8 cellular contexts compared by ENCODE assay signal in the genomic region with DNA sequence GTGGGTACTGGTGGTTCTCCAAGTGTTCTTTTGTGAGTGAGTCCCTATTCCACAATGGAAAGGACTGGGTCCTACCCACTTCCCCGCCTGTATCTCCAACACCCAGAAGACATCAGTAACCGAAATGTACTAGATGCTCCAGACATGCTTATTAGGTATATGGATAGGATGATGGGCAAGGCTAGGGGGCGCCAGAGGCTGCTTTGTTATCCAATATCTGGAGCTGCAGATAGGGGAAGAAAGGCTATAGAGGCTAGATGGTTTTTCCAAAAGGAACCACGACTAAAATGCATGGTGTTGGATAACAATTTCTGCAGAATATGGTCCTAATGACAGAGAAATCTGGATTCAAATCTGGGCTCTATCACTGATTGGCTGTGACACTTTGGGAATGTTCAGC. TPM values are rescaled to one million over a fixed set of nuclear protein-coding genes. Genes with fewer than 3 reads are reported as not detected.
DNase-seq lines count a peak whose midpoint lies in the region; ATAC-seq and TF ChIP-seq lines count a peak whose summit lies in the region.

No MANE protein-coding gene starts in this region.

- no peaks in the 10 kb centered on the region for H3K9me3 ChIP-seq in MM.1S (replicated peaks; ENCODE audit: insufficient read depth, low read length)

- H4K20me1 ChIP-seq in MM.1S (ENCODE audit: insufficient read depth, low read length): no peaks in the 10 kb centered on the region

- no peak overlapping the region for H2AFZ ChIP-seq in MM.1S (ENCODE audit: low read length)

- TF ChIP-seq CTCF in GM10248 (IDR thresholded peaks at IDR 0.05; ENCODE audit: control extremely low read depth, extremely low read depth, low read depth, missing control alignments) (peak; percentile 74), MM.1S (IDR thresholded peaks at IDR 0.05; ENCODE audit: low read length) (peak; percentile 72), brain (conservative IDR thresholded peaks at IDR 0.05) (peak; percentile 36 to 59)

- no peak overlapping the region for H3K9ac ChIP-seq in MM.1S (ENCODE audit: low read length)

- H3K36me3 Mint-ChIP-seq in T-cell (no peaks in the 10 kb centered on the region), brain (no peaks in the 10 kb centered on the region)

- H3K27ac Mint-ChIP-seq in T-cell (no peak overlapping the region), brain (no peak overlapping the region)

- no peaks in the 10 kb centered on the region for H3K27me3 ChIP-seq in MM.1S (replicated peaks; ENCODE audit: insufficient read depth, low read length)

- H3K4me3 ChIP-seq in MM.1S (ENCODE audit: low read length): no peak overlapping the region

- no peaks in the 10 kb centered on the region for H3K4me1 ChIP-seq in MM.1S (ENCODE audit: low read length)

- no peak overlapping the region for H3K4me2 ChIP-seq in MM.1S (ENCODE audit: low read depth, low read length)

- CTCF ChIA-PET in GM10248 (lab: Yijun Ruan, JAX): interaction anchor here (0.6 to 4.4 kb wide), 36 partner anchors 9 to 382 kb away, joined by 3 to 39 read pairs (median 4); a partner anchor contains a TSS
- CTCF ChIA-PET in T-cell (lab: Charles Lee): interaction anchor here (0.6 to 1.6 kb wide), 6 partner anchors 8 to 679 kb away, joined by 3 to 6 read pairs (median 3); no protein-coding TSS in a partner anchor

- peak in 1 of 4 experiments; percentile 64 for ATAC-seq in T-cell (replicated peaks in 1 of 4)
- peak; percentile 60 for ATAC-seq in left colon
- no peak for ATAC-seq in GM19455 (IDR thresholded peaks at IDR 0.05; ENCODE audit: unreplicated experiment)
- no peak for ATAC-seq in HG03565 (IDR thresholded peaks at IDR 0.05; ENCODE audit: unreplicated experiment)

- intact Hi-C loops in left colon (cut with DNase I, micrococcal nuclease): no loop called here

- H3K4me1 Mint-ChIP-seq in T-cell (peaks cover 0 to 16% (median 4%) of the 10 kb centered on the region in 3 donors), brain (peaks cover 25% of the 10 kb centered on the region)

- H3K79me2 ChIP-seq in MM.1S (ENCODE audit: low read length): no peaks in the 10 kb centered on the region

- H3K9me3 Mint-ChIP-seq in T-cell (no peaks in the 10 kb centered on the region), brain (no peaks in the 10 kb centered on the region)

- H3F3A ChIP-seq in MM.1S (ENCODE audit: insufficient read depth, low read length): no peaks in the 10 kb centered on the region

- POLR2A ChIA-PET in GM10248 (lab: Yijun Ruan, JAX): no interaction called here
- POLR2A ChIA-PET in T-cell (lab: Charles Lee): no interaction called here

- H3K4me3 Mint-ChIP-seq in T-cell: no peak overlapping the region
- no peak overlapping the region for H3K4me3 Mint-ChIP-seq in brain

- H3K36me3 ChIP-seq in MM.1S (replicated peaks; ENCODE audit: insufficient read depth, low read length): no peaks in the 10 kb centered on the region

- H3K27me3 Mint-ChIP-seq in T-cell (no peaks in the 10 kb centered on the region), brain (peaks cover 12% of the 10 kb centered on the region)

- no peak overlapping the region for H3K27ac ChIP-seq in MM.1S (ENCODE audit: low read length)

- DNase-seq in GM10248 (ENCODE audit: extremely low spot score) (peak; percentile 58), MM.1S (peak; percentile 62), T-cell (peak in 30 of 34 experiments; percentile 12 to 70 (median 46)), left colon (peak; percentile 61 to 90)
- peak; percentile 8 for DNase-seq in stimulated activated CD8-positive, alpha-beta memory T cell treated with anti-CD3 and anti-CD28 coated beads, Interleukin-15, amount 100 ng/mL, for 24 hours (ENCODE audit: low read depth)

- H3K9me2 ChIP-seq in MM.1S (replicated peaks; ENCODE audit: insufficient read depth, low read length): no peaks in the 10 kb centered on the region

RNA-seq across cellular contexts. Expression of a gene that starts 56.2 kb away (rescaled TPM):
- total RNA-seq in T-cell: 10 to 100 TPM; 72.1 to 95.7 (median 80.5) TPM
- 26.6 TPM for polyA plus RNA-seq in brain (ENCODE audit: insufficient read depth, low read depth, low replicate concordance)
- total RNA-seq in left colon: 100 to 1,000 TPM; 259 to 271 TPM

Comparison
In these comparisons a context has a peak if more than half of its experiments do, and no peak if none do; other contexts are left out.
1. DNase-seq: peak in every context shown above with its lines; median percentile 76 in left colon; 62 in MM.1S; 58 in GM10248; 46 in T-cell; 8 in stimulated activated CD8-positive, alpha-beta memory T cell treated with anti-CD3 and anti-CD28 coated beads, Interleukin-15, amount 100 ng/mL, for 24 hours.